8 cellular contexts compared by ENCODE assay signal in the genomic region with DNA sequence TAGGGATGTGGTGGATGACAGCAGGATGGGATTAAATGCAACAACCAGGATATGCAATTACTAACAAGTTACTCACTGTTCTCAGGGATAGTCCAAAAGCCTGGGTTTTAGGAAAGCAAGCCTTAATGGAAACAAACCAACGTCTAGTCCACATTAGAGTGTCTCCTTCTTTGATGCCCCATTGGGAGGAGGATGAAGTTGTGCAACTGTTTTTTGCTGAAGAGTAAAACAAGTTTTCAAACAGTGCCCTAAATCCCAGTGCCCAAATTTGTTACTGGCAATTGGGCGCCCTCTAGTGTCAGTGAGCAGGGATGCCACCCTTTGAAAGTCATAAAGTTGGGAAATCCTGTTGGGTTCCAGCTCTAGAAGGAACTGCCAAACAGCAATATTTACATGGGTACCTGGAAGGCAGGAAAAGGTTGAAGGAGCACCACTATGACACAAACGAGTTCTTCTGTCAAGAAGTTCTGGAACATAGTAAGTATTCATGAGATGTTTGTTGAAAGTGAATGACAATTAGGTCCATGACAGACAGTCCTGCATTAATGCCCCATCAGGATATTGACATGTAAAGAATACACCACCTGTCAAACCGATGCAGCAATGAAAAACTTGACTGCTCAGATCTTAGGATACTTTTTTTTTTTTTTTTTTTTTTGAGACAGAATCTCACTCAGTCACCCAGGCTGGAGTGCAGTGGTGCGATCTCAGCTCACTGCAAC.
DNase-seq lines count a peak whose midpoint lies in the region; ATAC-seq, FAIRE-seq and TF ChIP-seq lines count a peak whose summit lies in the region.

No MANE protein-coding gene starts in this region.

- DNase-seq in NCI-H2227 (lab: John Stamatoyannopoulos, UW; ENCODE audit: unreplicated experiment) (peak; percentile 66), caudate nucleus (lab: John Stamatoyannopoulos, UW) (peak in 40 of 61 donors; percentile 4 to 76 (median 28)), left kidney (ENCODE audit: low read depth, low spot score) (peak; percentile 84)
- peak; percentile 51 for DNase-seq in activated CD4-positive, CD25-positive, alpha-beta regulatory T cell treated with anti-CD3 and anti-CD28 coated beads, Interleukin-2, amount 50 U/mL, for 16 hours (ENCODE audit: low read depth, low spot score)
- peak in 2 of 3 donors; percentile 29 to 49 for DNase-seq in stimulated activated CD4-positive, alpha-beta T cell treated with anti-CD3 and anti-CD28 coated beads, TNF-alpha, amount 100 ng/mL, for 48 hours (ENCODE audit: low read depth in 3 of 3)

- peak; percentile 88 for TF ChIP-seq CTCF in GM12874 (IDR thresholded peaks at IDR 0.05; ENCODE audit: insufficient read depth, low read depth, low read length)

- FAIRE-seq in A204.1 (lab: Jason Lieb, UNC): peak; percentile 32

- ATAC-seq in HG02763 (IDR thresholded peaks at IDR 0.05; ENCODE audit: unreplicated experiment): no peak

- no peak overlapping the region for H3K27ac ChIP-seq in caudate nucleus (ENCODE audit: low read depth, low read length)

Comparison
In these comparisons a context has a peak if more than half of its experiments do, and no peak if none do; other contexts are left out.
1. DNase-seq: peak in every context shown above with its lines; median percentile 84 in left kidney; 66 in NCI-H2227; 51 in activated CD4-positive, CD25-positive, alpha-beta regulatory T cell treated with anti-CD3 and anti-CD28 coated beads, Interleukin-2, amount 50 U/mL, for 16 hours; 39 in stimulated activated CD4-positive, alpha-beta T cell treated with anti-CD3 and anti-CD28 coated beads, TNF-alpha, amount 100 ng/mL, for 48 hours; 28 in caudate nucleus.